ENCODE assay signal across 24 cellular contexts in the genomic region with DNA sequence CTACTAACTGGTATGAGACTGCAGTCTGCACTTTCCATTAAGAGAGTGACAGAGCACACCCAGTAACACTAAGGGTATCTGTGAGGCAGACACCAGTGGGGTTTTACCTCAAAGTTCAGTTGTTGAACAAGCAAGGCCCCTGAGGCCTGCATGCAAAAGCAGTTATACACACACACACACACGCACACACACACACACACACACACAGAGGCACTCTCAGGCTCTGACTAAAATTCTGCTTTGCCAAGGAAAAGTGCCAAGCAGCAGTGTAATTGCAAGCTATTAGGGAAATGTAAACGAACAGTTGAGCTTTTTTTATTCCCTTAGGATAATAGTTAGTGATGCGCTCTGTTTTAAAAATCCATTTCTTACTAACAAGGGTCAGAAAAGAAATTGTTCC.
DNase-seq lines count a peak whose midpoint lies in the region; ATAC-seq and TF ChIP-seq lines count a peak whose summit lies in the region.
"Had no signal": no experiment of that assay in that cellular context is flagged by ENCODE, and none has a peak within 500 bp of the region (broad histone marks: within the 10 kb centered on the region; RNA-seq: fewer than 3 reads in every experiment).

No MANE protein-coding gene starts in this region.

- H3K27ac Mint-ChIP-seq in progenitor cell of endocrine pancreas = peak overlapping the region; percentile 71
- no peak overlapping the region for H3K27ac Mint-ChIP-seq in type B pancreatic cell
- H3K27ac Mint-ChIP-seq: activated B cell treated with CpG ODN at 0.5 μM for 24 hours; CD4-positive, alpha-beta T cell; GM23338; nephron had no signal

- H3K36me3 Mint-ChIP-seq in progenitor cell of endocrine pancreas (ENCODE audit: insufficient read depth) (no peaks in the 10 kb centered on the region), type B pancreatic cell (no peaks in the 10 kb centered on the region)

- H3K4me3 Mint-ChIP-seq in progenitor cell of endocrine pancreas (ENCODE audit: low read depth) (no peak overlapping the region), type B pancreatic cell (no peak overlapping the region)
- H3K4me3 Mint-ChIP-seq: activated B cell treated with CpG ODN at 0.5 μM for 24 hours; CD4-positive, alpha-beta T cell; GM23338; nephron had no signal

- TF ChIP-seq CTCF in colonic mucosa (IDR thresholded peaks at IDR 0.05) (no peak), progenitor cell of endocrine pancreas (IDR thresholded peaks at IDR 0.05; ENCODE audit: unreplicated experiment) (no peak), type B pancreatic cell (conservative IDR thresholded peaks at IDR 0.05) (no peak)

- H3K9me3 Mint-ChIP-seq in progenitor cell of endocrine pancreas (ENCODE audit: low read depth) = no peaks in the 10 kb centered on the region
- no peaks in the 10 kb centered on the region for H3K9me3 Mint-ChIP-seq in type B pancreatic cell
- H3K9me3 Mint-ChIP-seq: activated B cell treated with CpG ODN at 0.5 μM for 24 hours; CD4-positive, alpha-beta T cell; GM23338; nephron had no signal

- H3K4me1 Mint-ChIP-seq in progenitor cell of endocrine pancreas (ENCODE audit: low read depth) (peaks cover 21% of the 10 kb centered on the region), type B pancreatic cell (ENCODE audit: unreplicated experiment) (peaks cover 5% of the 10 kb centered on the region)
- H3K4me1 Mint-ChIP-seq: activated B cell treated with CpG ODN at 0.5 μM for 24 hours, nephron had no signal

- H3K27me3 ChIP-seq in colonic mucosa = no peaks in the 10 kb centered on the region
- H3K27me3 ChIP-seq: cardiac muscle cell, gastrocnemius medialis had no signal

- no peak overlapping the region for H3K9ac ChIP-seq in colonic mucosa (ENCODE audit: low read depth in 2 of 2, low read length in 2 of 2)

- no peak for ATAC-seq in GM21360 (IDR thresholded peaks at IDR 0.05; ENCODE audit: unreplicated experiment)
- ATAC-seq: gastrocnemius medialis, GM12878, GM23338, SK-N-SH treated with all-trans-retinoic acid at 6 μM for 48 hours had no signal

- DNase-seq in NCI-H2227 (lab: John Stamatoyannopoulos, UW; ENCODE audit: unreplicated experiment) = peak; percentile 9
- no peak for DNase-seq in NCI-H2227 treated with DMSO at 0.1 percent for 48 hours (lab: John Stamatoyannopoulos, UW)
- DNase-seq in NCI-H1092 (lab: John Stamatoyannopoulos, UW) = peak; percentile 18
- DNase-seq in colonic mucosa = peak; percentile 41
- no peak for DNase-seq in progenitor cell of endocrine pancreas (ENCODE audit: low spot score, unreplicated experiment)
- DNase-seq in type B pancreatic cell (ENCODE audit: extremely low spot score, unreplicated experiment) = no peak
- DNase-seq in effector CD4-positive, alpha-beta T cell = no peak
- DNase-seq: activated B cell treated with CpG ODN at 0.5 μM for 24 hours; activated CD4-positive, alpha-beta T cell treated with anti-CD3 and anti-CD28 coated beads, Interleukin-2, amount 50 U/mL, for 48 hours; activated effector memory CD4-positive, alpha-beta T cell treated with Interleukin-2 at 50 U/mL for 16 hours; CD4-positive, alpha-beta T cell; DMS153; gastrocnemius medialis; KBM-7; NCI-H510A; stimulated activated CD4-positive, alpha-beta T cell treated with anti-CD3 and anti-CD28 coated beads, Interleukin-2, amount 100 ng/mL, for 24 hours; stimulated activated naive CD4-positive, alpha-beta T cell treated with Interleukin-2 at 50 U/mL for 16 hours; trophoblast cell had no signal

- no peaks in the 10 kb centered on the region for H3K36me3 ChIP-seq in colonic mucosa
- H3K36me3 ChIP-seq: cardiac muscle cell, gastrocnemius medialis had no signal

- H3K9me3 ChIP-seq in colonic mucosa = no peaks in the 10 kb centered on the region
- H3K9me3 ChIP-seq: gastrocnemius medialis had no signal

- H3K27ac ChIP-seq in colonic mucosa = no peak overlapping the region
- H3K27ac ChIP-seq: cardiac muscle cell, gastrocnemius medialis had no signal

- H3K4me3 ChIP-seq in colonic mucosa = no peak overlapping the region
- H3K4me3 ChIP-seq: cardiac muscle cell, gastrocnemius medialis, GM12878, GM23338 had no signal

- intact Hi-C loops in colonic mucosa (cut with DNase I) = no loop called here

- no peaks in the 10 kb centered on the region for H3K4me1 ChIP-seq in colonic mucosa
- H3K4me1 ChIP-seq: gastrocnemius medialis had no signal

- H3K27me3 Mint-ChIP-seq in progenitor cell of endocrine pancreas = peaks cover 7% of the 10 kb centered on the region
- H3K27me3 Mint-ChIP-seq in type B pancreatic cell = peaks cover 16% of the 10 kb centered on the region
- H3K27me3 Mint-ChIP-seq: activated B cell treated with CpG ODN at 0.5 μM for 24 hours had no signal

Comparison
In these comparisons a context has a peak if more than half of its experiments do, and no peak if none do; other contexts are left out.
1. DNase-seq: peak in NCI-H2227 (single experiment), NCI-H1092 (single experiment) and colonic mucosa (single experiment); none in NCI-H2227 treated with DMSO at 0.1 percent for 48 hours (single experiment), progenitor cell of endocrine pancreas (single experiment), type B pancreatic cell (single experiment) and effector CD4-positive, alpha-beta T cell (single experiment).